Comparison of ENCODE assay signal across 8 cellular contexts in the genomic region with DNA sequence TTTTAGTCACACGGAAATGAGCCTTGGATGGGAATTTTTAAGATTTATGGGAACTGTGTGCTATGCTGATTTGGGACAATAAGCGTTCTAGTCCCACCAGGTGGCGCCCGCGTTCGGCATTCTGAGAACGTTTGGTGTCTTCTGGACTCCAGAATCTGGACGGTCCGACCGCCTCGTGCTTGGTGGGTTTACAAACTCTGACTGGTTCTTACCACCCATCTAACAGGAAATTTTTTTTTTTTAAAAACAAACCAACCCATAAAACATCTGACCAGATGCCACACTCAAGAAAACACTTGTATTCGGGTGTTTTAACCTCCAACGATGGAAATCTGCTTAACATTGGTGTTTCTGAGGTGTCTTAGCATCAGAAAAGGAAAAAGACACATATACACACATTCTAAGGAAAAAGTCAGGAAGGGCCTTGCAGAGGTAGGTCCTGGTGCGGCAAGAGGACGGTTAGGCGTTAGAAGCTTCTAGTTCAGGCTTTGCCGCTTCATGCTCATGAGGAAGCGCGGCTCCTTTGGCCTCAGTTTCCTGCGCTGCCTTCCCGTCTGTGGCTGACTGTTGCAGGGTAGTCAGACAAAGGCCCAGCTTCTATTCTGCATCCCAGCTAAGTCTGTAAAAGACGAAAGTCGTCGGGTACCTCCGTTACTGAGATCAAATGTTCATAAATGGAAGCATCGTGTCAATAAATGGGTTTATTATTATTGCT. TPM values are rescaled to one million over a fixed set of nuclear protein-coding genes. Genes with fewer than 3 reads are reported as not detected.
DNase-seq lines count a peak whose midpoint lies in the region; ATAC-seq and TF ChIP-seq lines count a peak whose summit lies in the region.

No MANE protein-coding gene starts in this region.

- peak overlapping the region in 3 of 5 donors; percentile 44 to 85 (median 81) for H3K27ac ChIP-seq in adrenal gland
- peak overlapping the region in 11 of 12 donors; percentile 72 to 95 (median 89) for H3K27ac ChIP-seq in heart left ventricle
- H3K27ac ChIP-seq in trophoblast cell (ENCODE audit: low read depth, low read length) = no peak overlapping the region
- peak overlapping the region; percentile 59 to 93 (median 81) for H3K27ac ChIP-seq in tibial nerve

- no peak overlapping the region for H4K8ac ChIP-seq in trophoblast cell (ENCODE audit: low read depth, low read length)

- peak; percentile 28 to 31 for TF ChIP-seq EP300 in tibial nerve (IDR thresholded peaks at IDR 0.05)

- TF ChIP-seq CTCF in adrenal gland (IDR thresholded peaks at IDR 0.05) (peak; percentile 76 to 91 (median 87)), heart left ventricle (IDR thresholded peaks at IDR 0.05) (peak; percentile 72 to 94 (median 88)), tibial nerve (IDR thresholded peaks at IDR 0.05) (peak; percentile 75 to 88 (median 83))

- no peak overlapping the region for H2BK120ac ChIP-seq in trophoblast cell (ENCODE audit: insufficient read depth, low read length, poor library complexity)

- no peak overlapping the region for H3K9ac ChIP-seq in trophoblast cell (ENCODE audit: low read length)

- no peak overlapping the region for H3K18ac ChIP-seq in trophoblast cell (ENCODE audit: low read length)

- ATAC-seq in heart left ventricle (peak; percentile 40 to 77 (median 68)), HG03432 (IDR thresholded peaks at IDR 0.05; ENCODE audit: unreplicated experiment) (no peak)

- H3K27me3 ChIP-seq in adrenal gland = no peaks in the 10 kb centered on the region
- H3K27me3 ChIP-seq in heart left ventricle = no peaks in the 10 kb centered on the region
- peaks cover 4% of the 10 kb centered on the region for H3K27me3 ChIP-seq in trophoblast cell (ENCODE audit: insufficient read depth, low read length)
- no peaks in the 10 kb centered on the region for H3K27me3 ChIP-seq in tibial nerve

- H2AK5ac ChIP-seq in trophoblast cell (ENCODE audit: low read length) = no peak overlapping the region

- H3K23ac ChIP-seq in trophoblast cell (ENCODE audit: low read length) = no peak overlapping the region

- peaks cover 8 to 28% of the 10 kb centered on the region in 2 donors for H3K4me1 ChIP-seq in adrenal gland (replicated peaks in 1 of 2)
- peaks cover 0 to 54% (median 26%) of the 10 kb centered on the region in 12 donors for H3K4me1 ChIP-seq in heart left ventricle
- peaks cover 3 to 5% of the 10 kb centered on the region in 2 experiments for H3K4me1 ChIP-seq in trophoblast cell (ENCODE audit: control insufficient read depth in 1 of 2, insufficient read depth in 2 of 2, low read length in 2 of 2)
- H3K4me1 ChIP-seq in tibial nerve = peaks cover 0 to 36% (median 10%) of the 10 kb centered on the region in 4 donors

- peaks cover 0 to 3% of the 10 kb centered on the region in 2 donors for H3K36me3 ChIP-seq in adrenal gland (replicated peaks in 1 of 2)
- H3K36me3 ChIP-seq in heart left ventricle = peaks cover 0 to 8% (median 0%) of the 10 kb centered on the region in 9 donors
- no peaks in the 10 kb centered on the region for H3K36me3 ChIP-seq in trophoblast cell (ENCODE audit: control insufficient read depth in 1 of 2, insufficient read depth in 2 of 2, low read length in 2 of 2)
- H3K36me3 ChIP-seq in tibial nerve = no peaks in the 10 kb centered on the region

- no peak overlapping the region for H4K91ac ChIP-seq in trophoblast cell (ENCODE audit: low read depth, low read length)

- DNase-seq in GDM1 (lab: John Stamatoyannopoulos, UW) = peak; percentile 50
- DNase-seq in NCI-H1105 treated with DMSO at 0.1 percent for 48 hours (lab: John Stamatoyannopoulos, UW) = peak; percentile 76
- peak; percentile 56 for DNase-seq in T follicular helper cell (ENCODE audit: low read depth)
- DNase-seq in adrenal gland = peak; percentile 92 to 98 (median 98)
- DNase-seq in heart left ventricle = peak; percentile 89 to 96 (median 92)
- peak; percentile 93 to 99 for DNase-seq in trophoblast cell
- peak; percentile 91 to 96 for DNase-seq in tibial nerve (ENCODE audit: low spot score in 2 of 2)

- peak overlapping the region; percentile 65 for H4K12ac ChIP-seq in trophoblast cell (ENCODE audit: low read depth, low read length)

- intact Hi-C loops in adrenal gland (cut with DNase I) (loop anchor here (2.0 to 10.0 kb wide), 3 partner anchors 30 to 280 kb away; no protein-coding TSS in a partner anchor), heart left ventricle (cut with DNase I) (loop anchor here (1.0 to 10.0 kb wide), 15 partner anchors 30 to 350 kb away; partner anchors contain the start of gene FCAMR (in 1 of the 10))

- H3K4me3 ChIP-seq in adrenal gland (peak overlapping the region in 2 of 4 donors; percentile 80 to 97), heart left ventricle (peak overlapping the region in 11 of 12 donors; percentile 73 to 97 (median 90)), trophoblast cell (ENCODE audit: low read depth, low read length) (no peak overlapping the region), tibial nerve (peak overlapping the region; percentile 59 to 99 (median 82))

- TF ChIP-seq POLR2A in adrenal gland (IDR thresholded peaks at IDR 0.05) (no peak), heart left ventricle (IDR thresholded peaks at IDR 0.05) (no peak), tibial nerve (IDR thresholded peaks at IDR 0.05) (no peak)

- no peaks in the 10 kb centered on the region for H3K9me3 ChIP-seq in adrenal gland (replicated peaks in 1 of 3)
- H3K9me3 ChIP-seq in heart left ventricle = no peaks in the 10 kb centered on the region
- H3K9me3 ChIP-seq in trophoblast cell (ENCODE audit: insufficient read depth, low read depth, low read length) = no peaks in the 10 kb centered on the region
- no peaks in the 10 kb centered on the region for H3K9me3 ChIP-seq in tibial nerve

- H3K79me1 ChIP-seq in trophoblast cell (ENCODE audit: low read length) = peaks cover 2% of the 10 kb centered on the region

- H3K79me2 ChIP-seq in trophoblast cell (ENCODE audit: control insufficient read depth, insufficient read depth, low read length, poor library complexity) = peaks cover 1% of the 10 kb centered on the region

- H2BK5ac ChIP-seq in trophoblast cell (ENCODE audit: low read depth, low read length, poor library complexity) = no peak overlapping the region

- no peak overlapping the region for H3K14ac ChIP-seq in trophoblast cell (ENCODE audit: low read length)

- 12 to 13% (median 12%) methylated on average over 25 to 26 of the region's 26 CpGs for WGBS in adrenal gland, 4 donors
- 12 to 17% (median 15%) methylated on average over 26 of the region's 26 CpGs for WGBS in heart left ventricle, 4 donors
- WGBS in trophoblast cell (ENCODE audit: extremely low coverage, insufficient coverage, insufficient read length) = no CpG with 5 or more reads among the region's 26 CpGs
- WGBS in tibial nerve, 2 donors = 8 to 9% methylated on average over 26 of the region's 26 CpGs

- no peak overlapping the region for H3K4ac ChIP-seq in trophoblast cell (ENCODE audit: low read depth, low read length)

- H3K4me2 ChIP-seq in trophoblast cell (ENCODE audit: low read length) = peak overlapping the region; percentile 99

- H2BK12ac ChIP-seq in trophoblast cell (ENCODE audit: low read length) = no peak overlapping the region

- peak overlapping the region; percentile 77 for H2AFZ ChIP-seq in trophoblast cell (ENCODE audit: insufficient read depth, low read length, poor library complexity)

RNA-seq across cellular contexts. Expression of gene DYRK3, which starts 0.8 kb away (rescaled TPM):
- total RNA-seq in adrenal gland (1 to 10 TPM; 2.9 to 6.3 (median 5.6) TPM), heart left ventricle (10 to 100 TPM; 11.2 to 32.5 (median 15.9) TPM), tibial nerve (10 to 100 TPM in 1 of 4 donors, 1 to 10 TPM in 3; 5.4 to 12.7 (median 5.7) TPM)
- polyA plus RNA-seq in adrenal gland (1 to 10 TPM; 2.9 to 6.6 (median 3.4) TPM), heart left ventricle (10 to 100 TPM in 1 of 2 donors, 1 to 10 TPM in 1; 6.5 to 26.0 TPM)
- 0.15 and 0.19 TPM in 2 replicates for polyA plus RNA-seq in trophoblast cell (2013)

RNA-seq across cellular contexts. Expression of gene EIF2D, which starts 22.3 kb away (rescaled TPM):
- total RNA-seq in adrenal gland (10 to 100 TPM; 31.6 to 73.1 (median 52.2) TPM), heart left ventricle (10 to 100 TPM; 21.6 to 37.5 (median 29.0) TPM), tibial nerve (10 to 100 TPM; 42.0 to 78.4 (median 60.0) TPM)
- polyA plus RNA-seq in adrenal gland (10 to 100 TPM; 39.5 to 95.4 (median 78.6) TPM), heart left ventricle (10 to 100 TPM; 15.6 to 26.8 TPM)
- polyA plus RNA-seq in trophoblast cell (2013) = 19.3 and 20.7 TPM in 2 replicates

RNA-seq across cellular contexts. Expression of gene MAPKAPK2, which starts 50.2 kb away (rescaled TPM):
- total RNA-seq in adrenal gland (100 to 1,000 TPM in 4 of 8 donors, 10 to 100 TPM in 4; 40.7 to 129 (median 96.0) TPM), heart left ventricle (100 to 1,000 TPM; 163 to 327 (median 223) TPM), tibial nerve (10 to 100 TPM; 30.6 to 49.5 (median 38.2) TPM)
- polyA plus RNA-seq in adrenal gland (10 to 100 TPM; 66.6 to 80.7 (median 71.6) TPM), heart left ventricle (100 to 1,000 TPM; 126 to 227 TPM)
- 41.7 and 41.9 TPM in 2 replicates for polyA plus RNA-seq in trophoblast cell (2013)
